Comparison of ENCODE assay signal across 3 cellular contexts in genomic region chr18:11714244-11714918, GRCh38.
TF ChIP-seq lines count a peak whose summit lies in the region.

No MANE protein-coding gene starts in this region.

TF ChIP-seq in GM23338, 12 proteins besides CTCF, POLR2A, EP300 and RAD21:
- no peak for TF ChIP-seq ETS1 (IDR thresholded peaks at IDR 0.05)
- TF ChIP-seq POLR2AphosphoS5 (IDR thresholded peaks at IDR 0.05; ENCODE audit: low read depth): no peak
- TF ChIP-seq ZNF114 (CRISPR knock-in tag; IDR thresholded peaks at IDR 0.05): no peak
- TF ChIP-seq JUNB (IDR thresholded peaks at IDR 0.05; ENCODE audit: unreplicated experiment): no peak
- TF ChIP-seq STAT1 (IDR thresholded peaks at IDR 0.05; ENCODE audit: unreplicated experiment): no peak

TF ChIP-seq in IMR-90, 13 proteins besides CTCF, POLR2A, EP300 and RAD21 (continued from another document):
- TF ChIP-seq USF2 (IDR thresholded peaks at IDR 0.05; ENCODE audit: low read depth, low read length) (no peak), ELK1 (IDR thresholded peaks at IDR 0.05; ENCODE audit: borderline replicate concordance, low read depth, low read length) (no peak), CHD1 (IDR thresholded peaks at IDR 0.05; ENCODE audit: low read depth, low read length) (no peak), MAFK (IDR thresholded peaks at IDR 0.05; ENCODE audit: low read depth, low read length) (no peak), NFE2L2 (IDR thresholded peaks at IDR 0.05; ENCODE audit: low read depth, low read length) (no peak), RCOR1 (IDR thresholded peaks at IDR 0.05; ENCODE audit: insufficient replicate concordance, low read length) (no peak), RFX5 (IDR thresholded peaks at IDR 0.05; ENCODE audit: low read depth, low read length) (no peak)

TF ChIP-seq in GM12891, 5 proteins besides CTCF, POLR2A, EP300 and RAD21 (continued from another document):
- no peak for TF ChIP-seq SPI1 (IDR thresholded peaks at IDR 0.05; ENCODE audit: low read depth, low read length)
